1 cellular context compared by ENCODE assay signal in the genomic region with DNA sequence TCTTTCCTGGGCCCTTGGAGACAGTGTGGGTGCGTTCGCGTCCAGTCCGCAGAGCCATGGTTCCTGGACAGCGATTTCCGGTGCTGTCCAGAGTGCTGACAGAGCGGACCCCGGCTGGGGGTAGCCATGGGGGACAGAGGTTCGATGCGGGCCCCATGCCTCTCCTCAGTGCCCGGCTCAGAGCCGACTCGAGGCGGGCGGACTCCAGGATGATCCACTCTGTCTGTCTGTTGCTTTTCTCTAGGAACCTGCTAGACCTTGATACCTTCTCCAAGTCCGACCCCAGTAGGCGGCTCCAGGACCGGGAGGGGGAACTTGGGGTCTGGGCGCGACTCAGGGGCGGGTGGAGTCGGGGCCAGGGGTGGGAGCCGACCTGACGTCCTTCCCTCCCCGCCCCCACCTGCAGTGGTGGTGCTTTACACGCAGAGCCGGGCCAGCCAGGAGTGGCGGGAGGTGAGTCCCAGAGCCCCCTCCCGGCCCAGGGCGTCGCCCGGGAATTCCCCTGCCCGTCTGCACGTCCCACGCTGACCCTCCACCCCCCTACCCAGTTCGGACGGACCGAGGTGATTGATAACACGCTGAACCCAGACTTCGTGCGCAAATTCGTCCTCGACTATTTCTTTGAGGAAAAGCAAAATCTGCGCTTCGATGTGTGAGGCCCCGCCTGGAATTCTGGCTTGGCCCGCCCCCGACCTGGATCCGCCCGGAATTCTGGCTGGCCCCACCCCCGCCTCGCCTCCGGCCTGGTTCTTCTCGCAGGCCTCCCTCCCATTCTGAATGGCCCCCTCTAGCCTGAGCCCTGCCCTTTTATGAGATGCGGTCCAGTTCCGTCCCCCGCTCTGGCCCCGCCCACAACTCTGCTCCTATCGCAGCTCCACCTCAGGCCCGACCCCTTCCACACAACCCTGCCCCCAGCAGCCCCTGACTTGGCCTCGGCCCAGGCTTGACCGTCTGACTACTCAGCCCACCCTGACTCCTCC.
A peak's percentile ranks its signal among the peaks of the same experiment; 100 is the strongest.
TF ChIP-seq lines count a peak whose summit lies in the region.

No MANE protein-coding gene starts in this region.

TF ChIP-seq in K562, 482 proteins besides CTCF, POLR2A, EP300 and RAD21 (continued from another document and continues in another):
- TF ChIP-seq NONO (IDR thresholded peaks at IDR 0.05; ENCODE audit: low read depth in 2 of 2, low read length in 1 of 2) (no peak), TEAD2 (tag; IDR thresholded peaks at IDR 0.05) (no peak), CHD1 (IDR thresholded peaks at IDR 0.05; ENCODE audit: low read length) (no peak), CBX3 (IDR thresholded peaks at IDR 0.05; ENCODE audit: borderline replicate concordance in 1 of 2, low read length in 2 of 2) (peak; percentile 21 to 28; a peak in 1 of 3 replicates), XRCC3 (IDR thresholded peaks at IDR 0.05) (no peak), SMAD4 (CRISPR knock-in tag; conservative IDR thresholded peaks at IDR 0.05) (peak; percentile 44; the same call in 1 of the 2 replicates), SAP30 (IDR thresholded peaks at IDR 0.05; ENCODE audit: borderline replicate concordance, insufficient read depth, low read depth, low read length, poor library complexity, severe bottlenecking) (peak; percentile 66), LARP7 (IDR thresholded peaks at IDR 0.05) (no peak), TCF3 (CRISPR knock-in tag; IDR thresholded peaks at IDR 0.05) (no peak), RBM22 (IDR thresholded peaks at IDR 0.05; ENCODE audit: low read depth, low read length, poor library complexity, severe bottlenecking) (no peak), ZNF184 (CRISPR knock-in tag; IDR thresholded peaks at IDR 0.05) (peak; percentile 74; the same call in 1 of the 2 replicates), ZNF232 (CRISPR knock-in tag; IDR thresholded peaks at IDR 0.05) (peak; percentile 97), ZKSCAN3 (CRISPR knock-in tag; IDR thresholded peaks at IDR 0.05) (no peak), HDAC1 (IDR thresholded peaks at IDR 0.05) (peak in 1 of 2 experiments; percentile 74; a peak in 1 of 4 replicates), SRSF1 (IDR thresholded peaks at IDR 0.05; ENCODE audit: low read depth, low read length) (no peak), KAT2B (IDR thresholded peaks at IDR 0.05; ENCODE audit: low read depth, low read length) (no peak), CBX2 (IDR thresholded peaks at IDR 0.05; ENCODE audit: insufficient read depth, low read length, poor library complexity, severe bottlenecking) (no peak), ZNF224 (CRISPR knock-in tag; IDR thresholded peaks at IDR 0.05) (peak; percentile 89; the same call in 1 of the 2 replicates), NR1H2 (CRISPR knock-in tag; IDR thresholded peaks at IDR 0.05) (peak; percentile 60; the same call in 1 of the 2 replicates), FOXP1 (CRISPR knock-in tag; IDR thresholded peaks at IDR 0.05) (peak; percentile 93), RFX7 (CRISPR knock-in tag; IDR thresholded peaks at IDR 0.05) (no peak), ZNF253 (CRISPR knock-in tag; conservative IDR thresholded peaks at IDR 0.05) (no peak), MAZ (CRISPR knock-in tag; conservative IDR thresholded peaks at IDR 0.05 in 1 of 2, IDR thresholded peaks at IDR 0.05 in 1 of 2) (peak in 1 of 2 experiments; percentile 97; a peak in 2 of 4 replicates), SMAD2 (IDR thresholded peaks at IDR 0.05; ENCODE audit: low read depth, low read length) (no peak), CREM (IDR thresholded peaks at IDR 0.05; ENCODE audit: low read depth) (peak; percentile 38; the same call in 1 of the 2 replicates)
- TF ChIP-seq, protein P1, sequence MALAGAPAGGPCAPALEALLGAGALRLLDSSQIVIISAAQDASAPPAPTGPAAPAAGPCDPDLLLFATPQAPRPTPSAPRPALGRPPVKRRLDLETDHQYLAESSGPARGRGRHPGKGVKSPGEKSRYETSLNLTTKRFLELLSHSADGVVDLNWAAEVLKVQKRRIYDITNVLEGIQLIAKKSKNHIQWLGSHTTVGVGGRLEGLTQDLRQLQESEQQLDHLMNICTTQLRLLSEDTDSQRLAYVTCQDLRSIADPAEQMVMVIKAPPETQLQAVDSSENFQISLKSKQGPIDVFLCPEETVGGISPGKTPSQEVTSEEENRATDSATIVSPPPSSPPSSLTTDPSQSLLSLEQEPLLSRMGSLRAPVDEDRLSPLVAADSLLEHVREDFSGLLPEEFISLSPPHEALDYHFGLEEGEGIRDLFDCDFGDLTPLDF (CRISPR knock-in tag; IDR thresholded peaks at IDR 0.05), result peak; percentile 91
- TF ChIP-seq, protein P2, sequence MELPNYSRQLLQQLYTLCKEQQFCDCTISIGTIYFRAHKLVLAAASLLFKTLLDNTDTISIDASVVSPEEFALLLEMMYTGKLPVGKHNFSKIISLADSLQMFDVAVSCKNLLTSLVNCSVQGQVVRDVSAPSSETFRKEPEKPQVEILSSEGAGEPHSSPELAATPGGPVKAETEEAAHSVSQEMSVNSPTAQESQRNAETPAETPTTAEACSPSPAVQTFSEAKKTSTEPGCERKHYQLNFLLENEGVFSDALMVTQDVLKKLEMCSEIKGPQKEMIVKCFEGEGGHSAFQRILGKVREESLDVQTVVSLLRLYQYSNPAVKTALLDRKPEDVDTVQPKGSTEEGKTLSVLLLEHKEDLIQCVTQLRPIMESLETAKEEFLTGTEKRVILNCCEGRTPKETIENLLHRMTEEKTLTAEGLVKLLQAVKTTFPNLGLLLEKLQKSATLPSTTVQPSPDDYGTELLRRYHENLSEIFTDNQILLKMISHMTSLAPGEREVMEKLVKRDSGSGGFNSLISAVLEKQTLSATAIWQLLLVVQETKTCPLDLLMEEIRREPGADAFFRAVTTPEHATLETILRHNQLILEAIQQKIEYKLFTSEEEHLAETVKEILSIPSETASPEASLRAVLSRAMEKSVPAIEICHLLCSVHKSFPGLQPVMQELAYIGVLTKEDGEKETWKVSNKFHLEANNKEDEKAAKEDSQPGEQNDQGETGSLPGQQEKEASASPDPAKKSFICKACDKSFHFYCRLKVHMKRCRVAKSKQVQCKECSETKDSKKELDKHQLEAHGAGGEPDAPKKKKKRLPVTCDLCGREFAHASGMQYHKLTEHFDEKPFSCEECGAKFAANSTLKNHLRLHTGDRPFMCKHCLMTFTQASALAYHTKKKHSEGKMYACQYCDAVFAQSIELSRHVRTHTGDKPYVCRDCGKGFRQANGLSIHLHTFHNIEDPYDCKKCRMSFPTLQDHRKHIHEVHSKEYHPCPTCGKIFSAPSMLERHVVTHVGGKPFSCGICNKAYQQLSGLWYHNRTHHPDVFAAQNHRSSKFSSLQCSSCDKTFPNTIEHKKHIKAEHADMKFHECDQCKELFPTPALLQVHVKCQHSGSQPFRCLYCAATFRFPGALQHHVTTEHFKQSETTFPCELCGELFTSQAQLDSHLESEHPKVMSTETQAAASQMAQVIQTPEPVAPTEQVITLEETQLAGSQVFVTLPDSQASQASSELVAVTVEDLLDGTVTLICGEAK (IDR thresholded peaks at IDR 0.05), result peak; percentile 87
- TF ChIP-seq, protein P2 (CRISPR knock-in tag; IDR thresholded peaks at IDR 0.05), result peak; percentile 60; the same call in 1 of the 2 replicates
- TF ChIP-seq, protein P3, sequence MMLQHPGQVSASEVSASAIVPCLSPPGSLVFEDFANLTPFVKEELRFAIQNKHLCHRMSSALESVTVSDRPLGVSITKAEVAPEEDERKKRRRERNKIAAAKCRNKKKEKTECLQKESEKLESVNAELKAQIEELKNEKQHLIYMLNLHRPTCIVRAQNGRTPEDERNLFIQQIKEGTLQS (IDR thresholded peaks at IDR 0.05), result no peak
- TF ChIP-seq, protein P3 (CRISPR knock-in tag; conservative IDR thresholded peaks at IDR 0.05), result no peak
- TF ChIP-seq, protein P4, sequence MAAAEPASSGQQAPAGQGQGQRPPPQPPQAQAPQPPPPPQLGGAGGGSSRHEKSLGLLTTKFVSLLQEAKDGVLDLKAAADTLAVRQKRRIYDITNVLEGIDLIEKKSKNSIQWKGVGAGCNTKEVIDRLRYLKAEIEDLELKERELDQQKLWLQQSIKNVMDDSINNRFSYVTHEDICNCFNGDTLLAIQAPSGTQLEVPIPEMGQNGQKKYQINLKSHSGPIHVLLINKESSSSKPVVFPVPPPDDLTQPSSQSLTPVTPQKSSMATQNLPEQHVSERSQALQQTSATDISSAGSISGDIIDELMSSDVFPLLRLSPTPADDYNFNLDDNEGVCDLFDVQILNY (CRISPR knock-in tag; IDR thresholded peaks at IDR 0.05), result peak; percentile 90; the same call in 1 of the 2 replicates
- TF ChIP-seq, protein P5, sequence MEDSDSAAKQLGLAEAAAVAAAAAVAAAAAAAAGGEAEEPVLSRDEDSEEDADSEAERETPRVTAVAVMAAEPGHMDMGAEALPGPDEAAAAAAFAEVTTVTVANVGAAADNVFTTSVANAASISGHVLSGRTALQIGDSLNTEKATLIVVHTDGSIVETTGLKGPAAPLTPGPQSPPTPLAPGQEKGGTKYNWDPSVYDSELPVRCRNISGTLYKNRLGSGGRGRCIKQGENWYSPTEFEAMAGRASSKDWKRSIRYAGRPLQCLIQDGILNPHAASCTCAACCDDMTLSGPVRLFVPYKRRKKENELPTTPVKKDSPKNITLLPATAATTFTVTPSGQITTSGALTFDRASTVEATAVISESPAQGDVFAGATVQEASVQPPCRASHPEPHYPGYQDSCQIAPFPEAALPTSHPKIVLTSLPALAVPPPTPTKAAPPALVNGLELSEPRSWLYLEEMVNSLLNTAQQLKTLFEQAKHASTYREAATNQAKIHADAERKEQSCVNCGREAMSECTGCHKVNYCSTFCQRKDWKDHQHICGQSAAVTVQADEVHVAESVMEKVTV (CRISPR knock-in tag; IDR thresholded peaks at IDR 0.05), result no peak
- TF ChIP-seq, protein P6, sequence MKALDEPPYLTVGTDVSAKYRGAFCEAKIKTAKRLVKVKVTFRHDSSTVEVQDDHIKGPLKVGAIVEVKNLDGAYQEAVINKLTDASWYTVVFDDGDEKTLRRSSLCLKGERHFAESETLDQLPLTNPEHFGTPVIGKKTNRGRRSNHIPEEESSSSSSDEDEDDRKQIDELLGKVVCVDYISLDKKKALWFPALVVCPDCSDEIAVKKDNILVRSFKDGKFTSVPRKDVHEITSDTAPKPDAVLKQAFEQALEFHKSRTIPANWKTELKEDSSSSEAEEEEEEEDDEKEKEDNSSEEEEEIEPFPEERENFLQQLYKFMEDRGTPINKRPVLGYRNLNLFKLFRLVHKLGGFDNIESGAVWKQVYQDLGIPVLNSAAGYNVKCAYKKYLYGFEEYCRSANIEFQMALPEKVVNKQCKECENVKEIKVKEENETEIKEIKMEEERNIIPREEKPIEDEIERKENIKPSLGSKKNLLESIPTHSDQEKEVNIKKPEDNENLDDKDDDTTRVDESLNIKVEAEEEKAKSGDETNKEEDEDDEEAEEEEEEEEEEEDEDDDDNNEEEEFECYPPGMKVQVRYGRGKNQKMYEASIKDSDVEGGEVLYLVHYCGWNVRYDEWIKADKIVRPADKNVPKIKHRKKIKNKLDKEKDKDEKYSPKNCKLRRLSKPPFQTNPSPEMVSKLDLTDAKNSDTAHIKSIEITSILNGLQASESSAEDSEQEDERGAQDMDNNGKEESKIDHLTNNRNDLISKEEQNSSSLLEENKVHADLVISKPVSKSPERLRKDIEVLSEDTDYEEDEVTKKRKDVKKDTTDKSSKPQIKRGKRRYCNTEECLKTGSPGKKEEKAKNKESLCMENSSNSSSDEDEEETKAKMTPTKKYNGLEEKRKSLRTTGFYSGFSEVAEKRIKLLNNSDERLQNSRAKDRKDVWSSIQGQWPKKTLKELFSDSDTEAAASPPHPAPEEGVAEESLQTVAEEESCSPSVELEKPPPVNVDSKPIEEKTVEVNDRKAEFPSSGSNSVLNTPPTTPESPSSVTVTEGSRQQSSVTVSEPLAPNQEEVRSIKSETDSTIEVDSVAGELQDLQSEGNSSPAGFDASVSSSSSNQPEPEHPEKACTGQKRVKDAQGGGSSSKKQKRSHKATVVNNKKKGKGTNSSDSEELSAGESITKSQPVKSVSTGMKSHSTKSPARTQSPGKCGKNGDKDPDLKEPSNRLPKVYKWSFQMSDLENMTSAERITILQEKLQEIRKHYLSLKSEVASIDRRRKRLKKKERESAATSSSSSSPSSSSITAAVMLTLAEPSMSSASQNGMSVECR (CRISPR knock-in tag; IDR thresholded peaks at IDR 0.05), result peak; percentile 96
- TF ChIP-seq, protein P7, sequence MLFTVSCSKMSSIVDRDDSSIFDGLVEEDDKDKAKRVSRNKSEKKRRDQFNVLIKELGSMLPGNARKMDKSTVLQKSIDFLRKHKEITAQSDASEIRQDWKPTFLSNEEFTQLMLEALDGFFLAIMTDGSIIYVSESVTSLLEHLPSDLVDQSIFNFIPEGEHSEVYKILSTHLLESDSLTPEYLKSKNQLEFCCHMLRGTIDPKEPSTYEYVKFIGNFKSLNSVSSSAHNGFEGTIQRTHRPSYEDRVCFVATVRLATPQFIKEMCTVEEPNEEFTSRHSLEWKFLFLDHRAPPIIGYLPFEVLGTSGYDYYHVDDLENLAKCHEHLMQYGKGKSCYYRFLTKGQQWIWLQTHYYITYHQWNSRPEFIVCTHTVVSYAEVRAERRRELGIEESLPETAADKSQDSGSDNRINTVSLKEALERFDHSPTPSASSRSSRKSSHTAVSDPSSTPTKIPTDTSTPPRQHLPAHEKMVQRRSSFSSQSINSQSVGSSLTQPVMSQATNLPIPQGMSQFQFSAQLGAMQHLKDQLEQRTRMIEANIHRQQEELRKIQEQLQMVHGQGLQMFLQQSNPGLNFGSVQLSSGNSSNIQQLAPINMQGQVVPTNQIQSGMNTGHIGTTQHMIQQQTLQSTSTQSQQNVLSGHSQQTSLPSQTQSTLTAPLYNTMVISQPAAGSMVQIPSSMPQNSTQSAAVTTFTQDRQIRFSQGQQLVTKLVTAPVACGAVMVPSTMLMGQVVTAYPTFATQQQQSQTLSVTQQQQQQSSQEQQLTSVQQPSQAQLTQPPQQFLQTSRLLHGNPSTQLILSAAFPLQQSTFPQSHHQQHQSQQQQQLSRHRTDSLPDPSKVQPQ (CRISPR knock-in tag; IDR thresholded peaks at IDR 0.05; ENCODE audit: borderline replicate concordance), result no peak
